In genomic region chr11:15800121-15800800, GRCh38 we compare ENCODE assay signal across 10 cellular contexts.
DNase-seq lines count a peak whose midpoint lies in the region; ATAC-seq, FAIRE-seq and TF ChIP-seq lines count a peak whose summit lies in the region.
"Had no signal": no experiment of that assay in that cellular context is flagged by ENCODE, and none has a peak within 500 bp of the region (broad histone marks: within the 10 kb centered on the region; RNA-seq: fewer than 3 reads in every experiment).

No MANE protein-coding gene starts in this region.

- no peaks in the 10 kb centered on the region for H3K27me3 Mint-ChIP-seq in T-helper 17 cell

- H3K9me3 ChIP-seq in T-helper 17 cell (ENCODE audit: control insufficient read depth, low read length, poor library complexity, severe bottlenecking), result no peaks in the 10 kb centered on the region
- no peaks in the 10 kb centered on the region for H3K9me3 ChIP-seq in skeletal muscle tissue (ENCODE audit: control insufficient read depth in 3 of 3, low read length in 3 of 3)

- no peaks in the 10 kb centered on the region for H3K36me3 Mint-ChIP-seq in T-helper 17 cell (ENCODE audit: low read depth)

- H3K27me3 ChIP-seq in skeletal muscle tissue (ENCODE audit: control insufficient read depth in 3 of 3, insufficient read depth in 3 of 3, low read length in 3 of 3), result no peaks in the 10 kb centered on the region

- FAIRE-seq in H54 (lab: Jason Lieb, UNC), result no peak

- H3K4me1 ChIP-seq in skeletal muscle tissue (ENCODE audit: control insufficient read depth in 3 of 3, insufficient read depth in 3 of 3, low read length in 3 of 3), result peaks cover 0 to 4% (median 3%) of the 10 kb centered on the region in 3 donors

- H3K4me3 Mint-ChIP-seq in T-helper 17 cell, result no peak overlapping the region

- no peaks in the 10 kb centered on the region for H3K36me3 ChIP-seq in skeletal muscle tissue (ENCODE audit: control insufficient read depth in 3 of 3, insufficient read depth in 3 of 3, low read length in 3 of 3)

- peak overlapping the region; percentile 39 for H3K27ac ChIP-seq in skeletal muscle tissue (ENCODE audit: low read depth, low read length)

- no peak overlapping the region for H3K4me3 ChIP-seq in skeletal muscle tissue (ENCODE audit: low read length in 3 of 3)

- no peak overlapping the region for H3K27ac Mint-ChIP-seq in T-helper 17 cell

- peaks cover 3% of the 10 kb centered on the region for H3K4me1 Mint-ChIP-seq in T-helper 17 cell

- intact Hi-C loops in Right ventricle myocardium superior (cut with DNase I), result no loop called here

- ATAC-seq in T-helper 17 cell (peak; percentile 12), Right ventricle myocardium superior (ENCODE audit: poor library complexity) (peak; percentile 79), GM18858 (IDR thresholded peaks at IDR 0.05; ENCODE audit: unreplicated experiment) (no peak)

- TF ChIP-seq POLR2A in H54 (IDR thresholded peaks at IDR 0.05; ENCODE audit: low read depth, low read length), result no peak

- no peak overlapping the region for H3K9ac ChIP-seq in skeletal muscle tissue (ENCODE audit: low read depth in 1 of 3, low read length in 3 of 3)

- DNase-seq in HT-29 (ENCODE audit: low spot score) (peak; percentile 54), T-helper 17 cell (no peak), Right ventricle myocardium superior (peak; percentile 68), NAMALWA (ENCODE audit: low spot score) (no peak), H54 (ENCODE audit: insufficient read length, low spot score) (no peak)
- DNase-seq in activated CD4-positive, CD25-positive, alpha-beta regulatory T cell treated with anti-CD3 and anti-CD28 coated beads, Interleukin-2, amount 50 U/mL, for 72 hours, result no peak
- DNase-seq: activated naive CD4-positive, alpha-beta T cell; NCI-H2029 had no signal

Comparison
In these comparisons a context has a peak if more than half of its experiments do, and no peak if none do; other contexts are left out.
1. DNase-seq: peak in HT-29 (single experiment) and Right ventricle myocardium superior (single experiment); none in T-helper 17 cell (0 of 3), NAMALWA (single experiment), H54 (single experiment) and activated CD4-positive, CD25-positive, alpha-beta regulatory T cell treated with anti-CD3 and anti-CD28 coated beads, Interleukin-2, amount 50 U/mL, for 72 hours (single experiment).